Comparison of ENCODE assay signal across 8 cellular contexts in genomic region chr11:128757235-128757711, GRCh38.
DNase-seq lines count a peak whose midpoint lies in the region; ATAC-seq, FAIRE-seq and TF ChIP-seq lines count a peak whose summit lies in the region.

No MANE protein-coding gene starts in this region.

- CTCF ChIA-PET in naive thymus-derived CD4-positive, alpha-beta T cell (lab: Charles Lee) = interaction anchor here (0.6 to 2.0 kb wide), 14 partner anchors 10 to 600 kb away, joined by 3 to 30 read pairs (median 4); no protein-coding TSS in a partner anchor

- intact Hi-C loops in naive thymus-derived CD4-positive, alpha-beta T cell (cut with micrococcal nuclease) = loop anchor here (1.0 to 10.0 kb wide), 21 partner anchors 18 to 726 kb away; partner anchors contain the start of gene FLI1 (in 1 of the 2)

- FAIRE-seq in astrocyte (lab: Jason Lieb, UNC) = no peak

- peaks cover 53% of the 10 kb centered on the region for H3K4me1 Mint-ChIP-seq in T-helper 2 cell treated with Interferon-gamma antibody and Interleukin-4, amounts not matched to agents 5 μg/mL and 100 μg/mL, for 36 hours (ENCODE audit: low read depth)
- peaks cover 27% of the 10 kb centered on the region for H3K4me1 Mint-ChIP-seq in astrocyte (ENCODE audit: low read depth, unreplicated experiment)
- peaks cover 70 to 96% (median 89%) of the 10 kb centered on the region in 7 donors for H3K4me1 Mint-ChIP-seq in naive thymus-derived CD4-positive, alpha-beta T cell

- no peak overlapping the region for H2AFZ ChIP-seq in astrocyte (ENCODE audit: low read depth, low read length)

- peak overlapping the region; percentile 82 for H3K27ac Mint-ChIP-seq in T-helper 2 cell treated with Interferon-gamma antibody and Interleukin-4, amounts not matched to agents 5 μg/mL and 100 μg/mL, for 36 hours
- no peak overlapping the region for H3K27ac Mint-ChIP-seq in astrocyte (ENCODE audit: unreplicated experiment)
- H3K27ac Mint-ChIP-seq in naive thymus-derived CD4-positive, alpha-beta T cell = peak overlapping the region; percentile 43 to 92 (median 84)

- H3K27me3 Mint-ChIP-seq in T-helper 2 cell treated with Interferon-gamma antibody and Interleukin-4, amounts not matched to agents 5 μg/mL and 100 μg/mL, for 36 hours (ENCODE audit: low read depth) = no peaks in the 10 kb centered on the region
- no peaks in the 10 kb centered on the region for H3K27me3 Mint-ChIP-seq in astrocyte (ENCODE audit: low read depth, unreplicated experiment)
- no peaks in the 10 kb centered on the region for H3K27me3 Mint-ChIP-seq in naive thymus-derived CD4-positive, alpha-beta T cell

- H3K4me3 Mint-ChIP-seq in T-helper 2 cell treated with Interferon-gamma antibody and Interleukin-4, amounts not matched to agents 5 μg/mL and 100 μg/mL, for 36 hours = peak overlapping the region; percentile 71
- H3K4me3 Mint-ChIP-seq in astrocyte (ENCODE audit: unreplicated experiment) = no peak overlapping the region
- H3K4me3 Mint-ChIP-seq in naive thymus-derived CD4-positive, alpha-beta T cell = peak overlapping the region in 8 of 10 donors; percentile 9 to 62 (median 40)

- no peak overlapping the region for H3K9ac ChIP-seq in astrocyte (ENCODE audit: low read length)

- no peaks in the 10 kb centered on the region for H4K20me1 ChIP-seq in astrocyte (ENCODE audit: insufficient read depth, low read length)

- peaks cover 4% of the 10 kb centered on the region for H3K36me3 ChIP-seq in astrocyte (ENCODE audit: insufficient read depth, low read length)
- peaks cover 13 to 57% (median 15%) of the 10 kb centered on the region in 3 experiments for H3K36me3 ChIP-seq in naive thymus-derived CD4-positive, alpha-beta T cell (ENCODE audit: control insufficient read depth in 2 of 3, insufficient read depth in 3 of 3, low read length in 3 of 3)

- ATAC-seq in GM19324 (IDR thresholded peaks at IDR 0.05; ENCODE audit: low FRiP score, unreplicated experiment) (peak; percentile 74), HG03175 (IDR thresholded peaks at IDR 0.05; ENCODE audit: unreplicated experiment) (peak; percentile 86)
- peak; percentile 96 for ATAC-seq in naive thymus-derived CD4-positive, alpha-beta T cell

- H3K4me2 ChIP-seq in astrocyte (ENCODE audit: low read length) = no peak overlapping the region

- no peaks in the 10 kb centered on the region for H3K9me3 ChIP-seq in astrocyte (ENCODE audit: insufficient read depth, low read depth, low read length)
- H3K9me3 ChIP-seq in naive thymus-derived CD4-positive, alpha-beta T cell (ENCODE audit: control insufficient read depth in 2 of 3, low read length in 3 of 3) = no peaks in the 10 kb centered on the region

- no peaks in the 10 kb centered on the region for H3K9me3 Mint-ChIP-seq in T-helper 2 cell treated with Interferon-gamma antibody and Interleukin-4, amounts not matched to agents 5 μg/mL and 100 μg/mL, for 36 hours
- H3K9me3 Mint-ChIP-seq in astrocyte (ENCODE audit: unreplicated experiment) = peaks cover 4% of the 10 kb centered on the region
- H3K9me3 Mint-ChIP-seq in naive thymus-derived CD4-positive, alpha-beta T cell = no peaks in the 10 kb centered on the region

- TF ChIP-seq CTCF in astrocyte (IDR thresholded peaks at IDR 0.05; ENCODE audit: insufficient read depth, low read depth, low read length) (peak; percentile 24), coronary artery (IDR thresholded peaks at IDR 0.05) (no peak)

- H3K79me2 ChIP-seq in astrocyte (ENCODE audit: insufficient read depth, low read length) = no peaks in the 10 kb centered on the region

- H3K36me3 Mint-ChIP-seq in T-helper 2 cell treated with Interferon-gamma antibody and Interleukin-4, amounts not matched to agents 5 μg/mL and 100 μg/mL, for 36 hours (ENCODE audit: low read depth) = peaks cover 56% of the 10 kb centered on the region
- peaks cover 9% of the 10 kb centered on the region for H3K36me3 Mint-ChIP-seq in astrocyte (ENCODE audit: low read depth, unreplicated experiment)
- H3K36me3 Mint-ChIP-seq in naive thymus-derived CD4-positive, alpha-beta T cell = peaks cover 18 to 45% (median 25%) of the 10 kb centered on the region in 5 donors

- POLR2A ChIA-PET in naive thymus-derived CD4-positive, alpha-beta T cell (lab: Charles Lee) = interaction anchor here (0.9 to 2.2 kb wide), 9 partner anchors 14 to 246 kb away, joined by 3 to 7 read pairs (median 4); no protein-coding TSS in a partner anchor

- H3K27me3 ChIP-seq in astrocyte (ENCODE audit: insufficient read depth, low read length) = no peaks in the 10 kb centered on the region
- H3K27me3 ChIP-seq in naive thymus-derived CD4-positive, alpha-beta T cell (ENCODE audit: control insufficient read depth in 2 of 2, insufficient read depth in 2 of 2, low read length in 2 of 2) = no peaks in the 10 kb centered on the region

- H3K27ac ChIP-seq in astrocyte (ENCODE audit: low read depth, low read length) = no peak overlapping the region
- no peak overlapping the region for H3K27ac ChIP-seq in naive thymus-derived CD4-positive, alpha-beta T cell (ENCODE audit: low read depth, low read length)
- peak overlapping the region in 1 of 2 donors; percentile 28 for H3K27ac ChIP-seq in coronary artery

- peaks cover 16% of the 10 kb centered on the region for H3K4me1 ChIP-seq in astrocyte (ENCODE audit: insufficient read depth, low read length)
- peaks cover 36 to 49% of the 10 kb centered on the region in 2 donors for H3K4me1 ChIP-seq in naive thymus-derived CD4-positive, alpha-beta T cell (ENCODE audit: control insufficient read depth in 2 of 2, insufficient read depth in 2 of 2, low read length in 2 of 2)

- DNase-seq in Ammon's horn (ENCODE audit: low spot score) (peak; percentile 55), astrocyte (ENCODE audit: low read depth) (no peak), coronary artery (ENCODE audit: low spot score) (no peak), NCI-H1105 (lab: John Stamatoyannopoulos, UW) (no peak)
- peak; percentile 71 for DNase-seq in T-helper 2 cell treated with Interferon-gamma antibody and Interleukin-4, amounts not matched to agents 5 μg/mL and 100 μg/mL, for 36 hours (ENCODE audit: low spot score)
- DNase-seq in naive thymus-derived CD4-positive, alpha-beta T cell = peak; percentile 27 to 74 (median 61)

- H3K4me3 ChIP-seq in astrocyte (ENCODE audit: insufficient read depth, low read depth, low read length) = no peak overlapping the region
- no peak overlapping the region for H3K4me3 ChIP-seq in naive thymus-derived CD4-positive, alpha-beta T cell (ENCODE audit: low read length)
- H3K4me3 ChIP-seq in coronary artery = no peak overlapping the region

Comparison
In these comparisons a context has a peak if more than half of its experiments do, and no peak if none do; other contexts are left out.
1. DNase-seq: peak in Ammon's horn (single experiment), T-helper 2 cell treated with Interferon-gamma antibody and Interleukin-4, amounts not matched to agents 5 μg/mL and 100 μg/mL, for 36 hours (single experiment) and naive thymus-derived CD4-positive, alpha-beta T cell (9 of 9); none in astrocyte (single experiment), coronary artery (single experiment) and NCI-H1105 (single experiment).
2. Peak in every context shown above with its lines, with median percentiles within 50 percentile points of each other: ATAC-seq.